In the genomic region with DNA sequence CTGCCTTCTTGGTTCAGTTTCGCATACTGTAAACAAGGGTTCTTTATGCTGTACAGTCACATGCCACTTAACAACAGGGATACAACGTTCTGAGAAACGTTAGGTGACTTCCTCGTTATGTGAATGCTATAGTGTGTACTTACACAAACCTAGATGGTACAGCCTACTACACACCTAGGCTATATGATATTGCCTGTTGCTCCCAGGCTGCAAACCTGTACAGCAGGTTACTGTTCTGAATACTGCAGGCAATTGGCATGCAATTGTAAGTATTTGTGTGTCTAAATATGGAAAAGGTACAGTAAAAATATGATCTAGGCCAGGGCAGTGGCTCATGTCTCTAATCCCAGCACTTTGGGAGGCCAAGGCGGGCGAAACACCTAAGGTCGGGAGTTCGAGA, we compare ENCODE assay signal across 20 cellular contexts.
"Had no signal": no experiment of that assay in that cellular context is flagged by ENCODE, and none has a peak within 500 bp of the region (broad histone marks: within the 10 kb centered on the region; RNA-seq: fewer than 3 reads in every experiment).

No MANE protein-coding gene starts in this region.

- H3K4me3 ChIP-seq: esophagus muscularis mucosa, gastrocnemius medialis, heart right ventricle, left ventricle myocardium inferior, lower lobe of right lung, psoas muscle, right lobe of liver, testis, tibial nerve had no signal

- H3K27ac ChIP-seq: esophagus muscularis mucosa, gastrocnemius medialis, heart right ventricle, left ventricle myocardium inferior, lower lobe of right lung, parathyroid adenoma, psoas muscle, right lobe of liver, testis, tibial nerve had no signal

- H3K4me1 Mint-ChIP-seq: memory B cell; stimulated activated naive B cell treated with anti-CD40 and anti-IgM and Interleukin-4, amounts not matched to agents 10 μg/mL and 1 μg/mL and 100 μg/mL, for 72 hours; stimulated activated naive CD8-positive, alpha-beta T cell treated with anti-CD3 and anti-CD28 coated beads, Interleukin-15, amount 100 ng/mL, for 72 hours had no signal

- H3K4me1 ChIP-seq: parathyroid adenoma, psoas muscle, right lobe of liver, testis had no signal

- ATAC-seq: gastrocnemius medialis; heart right ventricle; lower lobe of right lung; natural killer cell treated with Interleukin-12 subunit alpha and Interleukin-12 subunit beta and Interleukin-15 and Interleukin-18, amount 100 ng/mL, for 72 hours; psoas muscle; right lobe of liver; stimulated activated naive B cell treated with anti-CD40 and anti-IgM and Interleukin-4, amounts not matched to agents 10 μg/mL and 1 μg/mL and 100 μg/mL, for 72 hours; stimulated activated naive CD8-positive, alpha-beta T cell treated with anti-CD3 and anti-CD28 coated beads, Interleukin-15, amount 100 ng/mL, for 72 hours had no signal

- H3K36me3 ChIP-seq: esophagus muscularis mucosa, gastrocnemius medialis, heart right ventricle, left ventricle myocardium inferior, lower lobe of right lung, right lobe of liver, tibial nerve had no signal

- H3K4me3 Mint-ChIP-seq: memory B cell; mesothelial cell of epicardium; natural killer cell treated with Interleukin-12 subunit alpha and Interleukin-12 subunit beta and Interleukin-15 and Interleukin-18, amount 100 ng/mL, for 72 hours; stimulated activated naive B cell treated with anti-CD40 and anti-IgM and Interleukin-4, amounts not matched to agents 10 μg/mL and 1 μg/mL and 100 μg/mL, for 72 hours; stimulated activated naive CD8-positive, alpha-beta T cell treated with anti-CD3 and anti-CD28 coated beads, Interleukin-15, amount 100 ng/mL, for 72 hours had no signal

- H3K27me3 ChIP-seq: esophagus muscularis mucosa, gastrocnemius medialis, heart right ventricle, right lobe of liver, testis, tibial nerve had no signal

- H3K36me3 Mint-ChIP-seq: mesothelial cell of epicardium; natural killer cell treated with Interleukin-12 subunit alpha and Interleukin-12 subunit beta and Interleukin-15 and Interleukin-18, amount 100 ng/mL, for 72 hours; stimulated activated naive B cell treated with anti-CD40 and anti-IgM and Interleukin-4, amounts not matched to agents 10 μg/mL and 1 μg/mL and 100 μg/mL, for 72 hours had no signal

- H3K27me3 Mint-ChIP-seq: natural killer cell treated with Interleukin-12 subunit alpha and Interleukin-12 subunit beta and Interleukin-15 and Interleukin-18, amount 100 ng/mL, for 72 hours; stimulated activated naive CD8-positive, alpha-beta T cell treated with anti-CD3 and anti-CD28 coated beads, Interleukin-15, amount 100 ng/mL, for 72 hours had no signal

- DNase-seq: effector memory CD4-positive, alpha-beta T cell; gastrocnemius medialis; heart right ventricle; hypothalamus; left ventricle myocardium inferior; lower lobe of right lung; psoas muscle; retina; right lobe of liver; stimulated activated CD4-positive, alpha-beta T cell treated with anti-CD3 and anti-CD28 coated beads, Interleukin-2, amount 100 ng/mL, for 24 hours; stimulated activated CD4-positive, alpha-beta T cell treated with anti-CD3 and anti-CD28 coated beads, Interleukin-4, amount 100 ng/mL, for 4 hours; stimulated activated naive B cell treated with anti-CD40 and anti-IgM and Interleukin-4, amounts not matched to agents 10 μg/mL and 1 μg/mL and 100 μg/mL, for 72 hours; stimulated activated naive CD8-positive, alpha-beta T cell treated with anti-CD3 and anti-CD28 coated beads, Interleukin-15, amount 100 ng/mL, for 72 hours; testis had no signal

- H3K9me3 ChIP-seq: psoas muscle, testis had no signal

- H3K27ac Mint-ChIP-seq: memory B cell; mesothelial cell of epicardium; natural killer cell treated with Interleukin-12 subunit alpha and Interleukin-12 subunit beta and Interleukin-15 and Interleukin-18, amount 100 ng/mL, for 72 hours; stimulated activated naive B cell treated with anti-CD40 and anti-IgM and Interleukin-4, amounts not matched to agents 10 μg/mL and 1 μg/mL and 100 μg/mL, for 72 hours; stimulated activated naive CD8-positive, alpha-beta T cell treated with anti-CD3 and anti-CD28 coated beads, Interleukin-15, amount 100 ng/mL, for 72 hours had no signal
